Comparison of ENCODE assay signal across 4 cellular contexts in the genomic region with DNA sequence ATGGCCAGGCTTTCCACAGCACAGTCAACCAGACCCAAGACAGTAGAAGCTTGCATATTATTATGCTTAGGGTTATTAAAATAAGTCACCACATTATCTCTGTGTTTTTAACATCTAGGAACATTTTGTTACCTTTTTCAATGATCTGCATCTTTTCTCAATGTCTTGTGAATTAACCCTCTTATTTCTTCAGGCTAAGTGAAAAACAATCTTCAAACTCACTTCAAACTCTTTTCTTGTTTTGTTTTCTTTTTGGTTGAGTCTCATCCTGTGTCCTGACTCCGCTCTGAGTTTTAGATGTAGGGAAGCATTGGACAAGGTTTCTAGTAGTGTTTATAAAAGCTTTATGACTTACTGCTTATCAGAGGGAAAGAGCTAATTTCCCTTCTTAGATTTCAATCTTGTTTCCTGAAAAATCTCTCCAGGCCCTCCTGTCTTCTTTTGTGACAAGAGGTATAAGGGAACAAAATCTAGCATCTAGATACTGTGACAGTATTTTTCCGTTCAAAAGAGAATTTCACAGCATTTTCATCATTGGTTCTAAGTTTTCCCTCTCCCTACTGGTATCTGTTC.
TF ChIP-seq lines count a peak whose summit lies in the region.

No MANE protein-coding gene starts in this region.

TF ChIP-seq in SK-N-SH, 30 proteins besides CTCF, POLR2A, EP300 and RAD21:
- TF ChIP-seq, protein P1, sequence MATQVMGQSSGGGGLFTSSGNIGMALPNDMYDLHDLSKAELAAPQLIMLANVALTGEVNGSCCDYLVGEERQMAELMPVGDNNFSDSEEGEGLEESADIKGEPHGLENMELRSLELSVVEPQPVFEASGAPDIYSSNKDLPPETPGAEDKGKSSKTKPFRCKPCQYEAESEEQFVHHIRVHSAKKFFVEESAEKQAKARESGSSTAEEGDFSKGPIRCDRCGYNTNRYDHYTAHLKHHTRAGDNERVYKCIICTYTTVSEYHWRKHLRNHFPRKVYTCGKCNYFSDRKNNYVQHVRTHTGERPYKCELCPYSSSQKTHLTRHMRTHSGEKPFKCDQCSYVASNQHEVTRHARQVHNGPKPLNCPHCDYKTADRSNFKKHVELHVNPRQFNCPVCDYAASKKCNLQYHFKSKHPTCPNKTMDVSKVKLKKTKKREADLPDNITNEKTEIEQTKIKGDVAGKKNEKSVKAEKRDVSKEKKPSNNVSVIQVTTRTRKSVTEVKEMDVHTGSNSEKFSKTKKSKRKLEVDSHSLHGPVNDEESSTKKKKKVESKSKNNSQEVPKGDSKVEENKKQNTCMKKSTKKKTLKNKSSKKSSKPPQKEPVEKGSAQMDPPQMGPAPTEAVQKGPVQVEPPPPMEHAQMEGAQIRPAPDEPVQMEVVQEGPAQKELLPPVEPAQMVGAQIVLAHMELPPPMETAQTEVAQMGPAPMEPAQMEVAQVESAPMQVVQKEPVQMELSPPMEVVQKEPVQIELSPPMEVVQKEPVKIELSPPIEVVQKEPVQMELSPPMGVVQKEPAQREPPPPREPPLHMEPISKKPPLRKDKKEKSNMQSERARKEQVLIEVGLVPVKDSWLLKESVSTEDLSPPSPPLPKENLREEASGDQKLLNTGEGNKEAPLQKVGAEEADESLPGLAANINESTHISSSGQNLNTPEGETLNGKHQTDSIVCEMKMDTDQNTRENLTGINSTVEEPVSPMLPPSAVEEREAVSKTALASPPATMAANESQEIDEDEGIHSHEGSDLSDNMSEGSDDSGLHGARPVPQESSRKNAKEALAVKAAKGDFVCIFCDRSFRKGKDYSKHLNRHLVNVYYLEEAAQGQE (IDR thresholded peaks at IDR 0.05; ENCODE audit: low read depth, low read length): no peak
- TF ChIP-seq FOXM1 (IDR thresholded peaks at IDR 0.05; ENCODE audit: low read depth): no peak
- TF ChIP-seq RCOR1 (IDR thresholded peaks at IDR 0.05; ENCODE audit: low read length): no peak
- TF ChIP-seq CHD2 (IDR thresholded peaks at IDR 0.05; ENCODE audit: low read length, partially characterized antibody): no peak
- no peak for TF ChIP-seq POLR2AphosphoS5 (IDR thresholded peaks at IDR 0.05; ENCODE audit: low read depth, low read length)
- no peak for TF ChIP-seq RFX5 (IDR thresholded peaks at IDR 0.05; ENCODE audit: low read length)
- TF ChIP-seq YY1 (IDR thresholded peaks at IDR 0.05; ENCODE audit: low read depth): no peak
- TF ChIP-seq RXRA (IDR thresholded peaks at IDR 0.05; ENCODE audit: borderline replicate concordance, low read depth): no peak
- no peak for TF ChIP-seq GABPA (IDR thresholded peaks at IDR 0.05; ENCODE audit: low read depth)
- TF ChIP-seq SIN3A (IDR thresholded peaks at IDR 0.05; ENCODE audit: borderline replicate concordance, low read depth, low read length): no peak
- TF ChIP-seq FOSL2 (IDR thresholded peaks at IDR 0.05; ENCODE audit: borderline replicate concordance, low read depth): no peak
- no peak for TF ChIP-seq MEF2A (IDR thresholded peaks at IDR 0.05; ENCODE audit: borderline replicate concordance, low read depth)
- TF ChIP-seq NFIC (IDR thresholded peaks at IDR 0.05; ENCODE audit: borderline replicate concordance): no peak
- no peak for TF ChIP-seq NRF1 (IDR thresholded peaks at IDR 0.05; ENCODE audit: low read depth, low read length)
- TF ChIP-seq, protein P2, sequence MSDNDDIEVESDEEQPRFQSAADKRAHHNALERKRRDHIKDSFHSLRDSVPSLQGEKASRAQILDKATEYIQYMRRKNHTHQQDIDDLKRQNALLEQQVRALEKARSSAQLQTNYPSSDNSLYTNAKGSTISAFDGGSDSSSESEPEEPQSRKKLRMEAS (IDR thresholded peaks at IDR 0.05; ENCODE audit: low read depth): no peak

TF ChIP-seq in SK-N-SH treated with all-trans-retinoic acid at 6 μM for 48 hours, 23 proteins besides CTCF, POLR2A, EP300 and RAD21:
- TF ChIP-seq, protein P3, sequence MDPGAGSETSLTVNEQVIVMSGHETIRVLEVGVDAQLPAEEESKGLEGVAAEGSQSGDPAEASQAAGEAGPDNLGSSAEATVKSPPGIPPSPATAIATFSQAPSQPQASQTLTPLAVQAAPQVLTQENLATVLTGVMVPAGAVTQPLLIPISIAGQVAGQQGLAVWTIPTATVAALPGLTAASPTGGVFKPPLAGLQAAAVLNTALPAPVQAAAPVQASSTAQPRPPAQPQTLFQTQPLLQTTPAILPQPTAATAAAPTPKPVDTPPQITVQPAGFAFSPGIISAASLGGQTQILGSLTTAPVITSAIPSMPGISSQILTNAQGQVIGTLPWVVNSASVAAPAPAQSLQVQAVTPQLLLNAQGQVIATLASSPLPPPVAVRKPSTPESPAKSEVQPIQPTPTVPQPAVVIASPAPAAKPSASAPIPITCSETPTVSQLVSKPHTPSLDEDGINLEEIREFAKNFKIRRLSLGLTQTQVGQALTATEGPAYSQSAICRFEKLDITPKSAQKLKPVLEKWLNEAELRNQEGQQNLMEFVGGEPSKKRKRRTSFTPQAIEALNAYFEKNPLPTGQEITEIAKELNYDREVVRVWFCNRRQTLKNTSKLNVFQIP (CRISPR knock-in tag; IDR thresholded peaks at IDR 0.05; ENCODE audit: borderline replicate concordance, low read depth): no peak
- no peak for TF ChIP-seq ZNF8 (CRISPR knock-in tag; IDR thresholded peaks at IDR 0.05)
- TF ChIP-seq ISL1 (CRISPR knock-in tag; IDR thresholded peaks at IDR 0.05): no peak
- TF ChIP-seq ZNF70 (CRISPR knock-in tag; IDR thresholded peaks at IDR 0.05): no peak
- TF ChIP-seq CSDC2 (CRISPR knock-in tag; IDR thresholded peaks at IDR 0.05): no peak
- TF ChIP-seq SNAI2 (CRISPR knock-in tag; IDR thresholded peaks at IDR 0.05): no peak
- no peak for TF ChIP-seq ZFP30 (CRISPR knock-in tag; IDR thresholded peaks at IDR 0.05)
- no peak for TF ChIP-seq ESRRG (CRISPR knock-in tag; IDR thresholded peaks at IDR 0.05)
- TF ChIP-seq, protein P4, sequence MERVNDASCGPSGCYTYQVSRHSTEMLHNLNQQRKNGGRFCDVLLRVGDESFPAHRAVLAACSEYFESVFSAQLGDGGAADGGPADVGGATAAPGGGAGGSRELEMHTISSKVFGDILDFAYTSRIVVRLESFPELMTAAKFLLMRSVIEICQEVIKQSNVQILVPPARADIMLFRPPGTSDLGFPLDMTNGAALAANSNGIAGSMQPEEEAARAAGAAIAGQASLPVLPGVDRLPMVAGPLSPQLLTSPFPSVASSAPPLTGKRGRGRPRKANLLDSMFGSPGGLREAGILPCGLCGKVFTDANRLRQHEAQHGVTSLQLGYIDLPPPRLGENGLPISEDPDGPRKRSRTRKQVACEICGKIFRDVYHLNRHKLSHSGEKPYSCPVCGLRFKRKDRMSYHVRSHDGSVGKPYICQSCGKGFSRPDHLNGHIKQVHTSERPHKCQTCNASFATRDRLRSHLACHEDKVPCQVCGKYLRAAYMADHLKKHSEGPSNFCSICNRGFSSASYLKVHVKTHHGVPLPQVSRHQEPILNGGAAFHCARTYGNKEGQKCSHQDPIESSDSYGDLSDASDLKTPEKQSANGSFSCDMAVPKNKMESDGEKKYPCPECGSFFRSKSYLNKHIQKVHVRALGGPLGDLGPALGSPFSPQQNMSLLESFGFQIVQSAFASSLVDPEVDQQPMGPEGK (CRISPR knock-in tag; IDR thresholded peaks at IDR 0.05; ENCODE audit: borderline replicate concordance): no peak
- TF ChIP-seq ZC3H10 (CRISPR knock-in tag; IDR thresholded peaks at IDR 0.05): no peak
TF ChIP-seq in SK-N-SH treated with all-trans-retinoic acid at 6 μM for 48 hours: peak in this region for 0.

TF ChIP-seq in HEK293, 187 proteins besides CTCF, POLR2A, EP300 and RAD21:
- TF ChIP-seq EGR2 (tag by site-specific recombination; IDR thresholded peaks at IDR 0.05; ENCODE audit: low read depth): no peak
- TF ChIP-seq ZNF112 (tag by site-specific recombination; IDR thresholded peaks at IDR 0.05): no peak
- TF ChIP-seq SETDB1 (IDR thresholded peaks at IDR 0.05; ENCODE audit: insufficient read length, low read length): peak; percentile 93
- TF ChIP-seq, protein P5, sequence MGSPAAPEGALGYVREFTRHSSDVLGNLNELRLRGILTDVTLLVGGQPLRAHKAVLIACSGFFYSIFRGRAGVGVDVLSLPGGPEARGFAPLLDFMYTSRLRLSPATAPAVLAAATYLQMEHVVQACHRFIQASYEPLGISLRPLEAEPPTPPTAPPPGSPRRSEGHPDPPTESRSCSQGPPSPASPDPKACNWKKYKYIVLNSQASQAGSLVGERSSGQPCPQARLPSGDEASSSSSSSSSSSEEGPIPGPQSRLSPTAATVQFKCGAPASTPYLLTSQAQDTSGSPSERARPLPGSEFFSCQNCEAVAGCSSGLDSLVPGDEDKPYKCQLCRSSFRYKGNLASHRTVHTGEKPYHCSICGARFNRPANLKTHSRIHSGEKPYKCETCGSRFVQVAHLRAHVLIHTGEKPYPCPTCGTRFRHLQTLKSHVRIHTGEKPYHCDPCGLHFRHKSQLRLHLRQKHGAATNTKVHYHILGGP (tag by site-specific recombination; IDR thresholded peaks at IDR 0.05): 0 out of 2 replicates have a peak, but pooled peaks have one; percentile 11
- TF ChIP-seq ZFP41 (tag by site-specific recombination; IDR thresholded peaks at IDR 0.05; ENCODE audit: borderline replicate concordance): no peak
- TF ChIP-seq TRIM28 (IDR thresholded peaks at IDR 0.05; ENCODE audit: borderline replicate concordance, low read length): peak; percentile 89; the same call in 1 of the 2 replicates
- no peak for TF ChIP-seq ZNF560 (tag by site-specific recombination; IDR thresholded peaks at IDR 0.05; ENCODE audit: borderline replicate concordance)
- no peak for TF ChIP-seq ZNF114 (tag by site-specific recombination; IDR thresholded peaks at IDR 0.05)
- TF ChIP-seq ZNF549 (tag by site-specific recombination; IDR thresholded peaks at IDR 0.05): peak; percentile 73; the same call in 1 of the 2 replicates

TF ChIP-seq in endothelial cell of umbilical vein, 7 proteins besides CTCF, POLR2A, EP300 and RAD21:
- TF ChIP-seq, protein P2 (IDR thresholded peaks at IDR 0.05; ENCODE audit: insufficient read depth, insufficient read length): no peak
- peak; percentile 91 for TF ChIP-seq GATA2 (IDR thresholded peaks at IDR 0.05; ENCODE audit: insufficient read depth, insufficient read length, low read depth, low read length)
